In the genomic region with DNA sequence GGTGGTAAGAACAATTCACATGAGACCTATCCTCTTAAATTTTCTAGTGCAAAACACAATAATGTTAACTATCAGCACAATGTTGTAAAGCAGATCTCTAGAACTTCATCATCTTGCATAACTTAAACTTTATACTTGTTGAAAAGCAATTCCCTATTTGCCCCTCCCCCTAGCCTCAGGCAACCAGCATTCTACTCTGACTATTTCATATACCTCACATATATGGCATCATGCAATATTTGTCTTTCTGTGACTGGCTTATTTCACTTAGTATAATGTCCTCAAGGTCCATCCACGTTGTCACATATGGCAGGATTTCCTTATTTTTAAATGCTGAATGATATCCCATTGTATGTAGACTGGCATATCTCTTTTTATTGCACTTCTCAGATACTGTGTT, we compare ENCODE assay signal across 3 cellular contexts.
"Had no signal": no experiment of that assay in that cellular context is flagged by ENCODE, and none has a peak within 500 bp of the region (broad histone marks: within the 10 kb centered on the region; RNA-seq: fewer than 3 reads in every experiment).

No MANE protein-coding gene starts in this region.

- H3K4me3 ChIP-seq: K562 had no signal

- DNase-seq: IMR-90 had no signal

- H3K27ac ChIP-seq: HL-60 had no signal
